In the genomic region with DNA sequence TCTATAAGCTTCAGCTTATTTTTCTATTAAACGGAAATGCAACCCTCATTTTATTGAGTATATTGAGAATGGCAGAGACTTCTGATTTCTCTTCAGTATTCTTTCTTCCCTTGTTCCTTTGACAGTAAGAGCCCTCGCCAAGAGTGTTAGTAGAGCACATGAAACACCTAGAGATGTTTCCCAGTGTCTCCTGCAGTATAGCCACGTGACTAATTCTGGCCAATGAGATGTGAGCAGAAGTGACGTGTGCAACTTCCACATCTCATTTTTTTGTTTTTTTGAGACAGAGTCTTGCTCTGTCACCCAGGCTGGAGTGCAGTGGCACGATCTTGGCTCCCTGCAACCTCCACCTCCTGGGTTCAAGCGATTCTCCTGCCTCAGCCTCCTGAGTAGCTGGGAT, we compare ENCODE assay signal across 8 cellular contexts. TPM values are rescaled to one million over a fixed set of nuclear protein-coding genes. Genes with fewer than 3 reads are reported as not detected.
DNase-seq lines count a peak whose midpoint lies in the region; TF ChIP-seq lines count a peak whose summit lies in the region.
"Not testable (repeated sequence)": the region's sequence is repeated elsewhere in the genome, so short reads cannot be mapped to it uniquely, and the experiment has no call there.
"Had no signal": no experiment of that assay in that cellular context is flagged by ENCODE, and none has a peak within 500 bp of the region (broad histone marks: within the 10 kb centered on the region; RNA-seq: fewer than 3 reads in every experiment).

No MANE protein-coding gene starts in this region.

- not testable (repeated sequence) for H3K4me3 ChIP-seq in Karpas-422 (ENCODE audit: low read length); esophagus squamous epithelium; stomach; vagina

- H3K9me3 ChIP-seq in Karpas-422 (ENCODE audit: low read length); esophagus squamous epithelium; stomach; vagina: not testable (repeated sequence)

- peaks cover 74% of the 10 kb centered on the region for H3K36me3 Mint-ChIP-seq in osteocyte (ENCODE audit: unreplicated experiment)

- H3K27me3 ChIP-seq in Karpas-422 (ENCODE audit: low read length); esophagus squamous epithelium; stomach; vagina: not testable (repeated sequence)

- not testable (repeated sequence) for H3K4me2 ChIP-seq in Karpas-422 (ENCODE audit: low read depth, low read length, poor library complexity, severe bottlenecking)

- not testable (repeated sequence) for H3K9me2 ChIP-seq in Karpas-422 (replicated peaks; ENCODE audit: insufficient read depth, low read length)

- DNase-seq in Karpas-422 (peak; percentile 52), islet precursor cell (peak; percentile 8)
- not testable (repeated sequence) for DNase-seq in esophagus squamous epithelium (lab: John Stamatoyannopoulos, UW); osteocyte (ENCODE audit: extremely low spot score, unreplicated experiment); stomach; vagina (ENCODE audit: extremely low spot score in 2 of 2)

- H3K9me3 Mint-ChIP-seq in osteocyte (ENCODE audit: unreplicated experiment) = not testable (repeated sequence)

- H3K27me3 Mint-ChIP-seq in osteocyte (ENCODE audit: unreplicated experiment) = not testable (repeated sequence)

- H3K27ac Mint-ChIP-seq in osteocyte (ENCODE audit: unreplicated experiment) = peak overlapping the region; percentile 50

- H3K9ac ChIP-seq in Karpas-422 (ENCODE audit: low read length) = not testable (repeated sequence)

- not testable (repeated sequence) for TF ChIP-seq POLR2A in esophagus squamous epithelium (IDR thresholded peaks at IDR 0.05); stomach (IDR thresholded peaks at IDR 0.05); vagina (IDR thresholded peaks at IDR 0.05)

- not testable (repeated sequence) for TF ChIP-seq EP300 in stomach (IDR thresholded peaks at IDR 0.05)

- WGBS in esophagus squamous epithelium, 2 donors = 81 to 93% methylated on average over 5 to 6 of the region's 6 CpGs
- WGBS in stomach, 5 donors = 88 to 95% (median 94%) methylated on average over 6 of the region's 6 CpGs

- H3K4me3 Mint-ChIP-seq in osteocyte (ENCODE audit: unreplicated experiment) = not testable (repeated sequence)

- H3K36me3 ChIP-seq in Karpas-422 (ENCODE audit: insufficient read depth, low read length); vagina: not testable (repeated sequence)
- H3K36me3 ChIP-seq in esophagus squamous epithelium (peaks cover 0 to 73% (median 0%) of the 10 kb centered on the region in 3 donors), stomach (peaks cover 5 to 66% (median 62%) of the 10 kb centered on the region in 4 donors)

- H3K79me2 ChIP-seq in Karpas-422 (ENCODE audit: low read length) = not testable (repeated sequence)

- TF ChIP-seq CTCF in VCaP (conservative IDR thresholded peaks at IDR 0.05); esophagus squamous epithelium (IDR thresholded peaks at IDR 0.05); osteocyte (IDR thresholded peaks at IDR 0.05); stomach (IDR thresholded peaks at IDR 0.05); vagina (IDR thresholded peaks at IDR 0.05): not testable (repeated sequence)

- H3K4me1 Mint-ChIP-seq in osteocyte (ENCODE audit: unreplicated experiment) = peaks cover 29% of the 10 kb centered on the region

- not testable (repeated sequence) for H3K27ac ChIP-seq in Karpas-422 (ENCODE audit: low read length)
- H3K27ac ChIP-seq in VCaP = peak overlapping the region; percentile 37
- peak overlapping the region in 3 of 4 donors; percentile 25 to 70 (median 47) for H3K27ac ChIP-seq in esophagus squamous epithelium
- peak overlapping the region in 3 of 5 donors; percentile 25 to 51 (median 27) for H3K27ac ChIP-seq in stomach
- peak overlapping the region; percentile 6 for H3K27ac ChIP-seq in vagina

- not testable (repeated sequence) for H3K4me1 ChIP-seq in Karpas-422 (ENCODE audit: low read length)
- H3K4me1 ChIP-seq in esophagus squamous epithelium = peaks cover 0 to 42% (median 5%) of the 10 kb centered on the region in 3 donors
- H3K4me1 ChIP-seq in stomach = peaks cover 0 to 32% (median 15%) of the 10 kb centered on the region in 4 donors
- peaks cover 20% of the 10 kb centered on the region for H3K4me1 ChIP-seq in vagina

- not testable (repeated sequence) for H2AFZ ChIP-seq in Karpas-422 (ENCODE audit: low read length)

- intact Hi-C loops in esophagus squamous epithelium (cut with DNase I); stomach (cut with DNase I; ENCODE audit: low total_unique reads); vagina (cut with DNase I): not testable (repeated sequence)

- not testable (repeated sequence) for H4K20me1 ChIP-seq in Karpas-422 (ENCODE audit: insufficient read depth, low read depth, low read length)

RNA-seq across cellular contexts. Expression of gene LAMB1, which starts 19.0 kb away (rescaled TPM):
- total RNA-seq in Karpas-422 (2014; rRNA removed; shearing (Covaris generic); ENCODE audit: low replicate concordance) = not detected in 2 replicates
- total RNA-seq in esophagus squamous epithelium (100 to 1,000 TPM in 1 of 4 donors, 10 to 100 TPM in 3; 22.5 to 101 (median 32.5) TPM), osteocyte (952 and 1,014 TPM in 2 replicates), stomach (100 to 1,000 TPM in 4 of 5 donors, 10 to 100 TPM in 1; 85.7 to 399 (median 165) TPM), vagina (152 TPM)
- polyA plus RNA-seq in stomach = 10 to 100 TPM; 50.0 to 76.5 (median 68.7) TPM
- total RNA-seq: CD4-positive, alpha-beta memory T cell had no signal

Comparison
In these comparisons a context has a peak if more than half of its experiments do, and no peak if none do; other contexts are left out.
1. RNA of gene LAMB1, which starts 19.0 kb away (total RNA-seq): 952 to 1,014 TPM in osteocyte, 85.7 to 399 TPM in stomach, 152 TPM in vagina (single experiment) and 22.5 to 101 TPM in esophagus squamous epithelium; not detected in Karpas-422; every median in the first group is over 10 times any median in the second.